Comparison of ENCODE assay signal across 16 cellular contexts in genomic region chr20:62777528-62777830, GRCh38. TPM values are rescaled to one million over a fixed set of nuclear protein-coding genes. Genes with fewer than 3 reads are reported as not detected.
DNase-seq lines count a peak whose midpoint lies in the region; ATAC-seq and TF ChIP-seq lines count a peak whose summit lies in the region.
"Had no signal": no experiment of that assay in that cellular context is flagged by ENCODE, and none has a peak within 500 bp of the region (broad histone marks: within the 10 kb centered on the region; RNA-seq: fewer than 3 reads in every experiment).

No MANE protein-coding gene starts in this region.

- no peak overlapping the region for H4K91ac ChIP-seq in trophoblast cell (ENCODE audit: low read depth, low read length)

- H3K9ac ChIP-seq in Loucy (ENCODE audit: low read depth, low read length, poor library complexity, severe bottlenecking) (peak overlapping the region; percentile 45), trophoblast cell (ENCODE audit: low read length) (no peak overlapping the region)

- no peak overlapping the region for H2AK5ac ChIP-seq in trophoblast cell (ENCODE audit: low read length)

- no peaks in the 10 kb centered on the region for H3K9me2 ChIP-seq in Loucy (replicated peaks; ENCODE audit: low read depth, low read length)

- WGBS in trophoblast cell (ENCODE audit: extremely low coverage, insufficient coverage, insufficient read length), result no CpG with 5 or more reads among the region's 8 CpGs

- H2BK5ac ChIP-seq in trophoblast cell (ENCODE audit: low read depth, low read length, poor library complexity), result no peak overlapping the region

- H3K36me3 Mint-ChIP-seq in activated CD4-positive, alpha-beta T cell treated with anti-CD3 and anti-CD28 coated beads, Interleukin-2, amount 10 ng/mL, durations not matched to agents 7 days and 5 days (ENCODE audit: low read depth), result no peaks in the 10 kb centered on the region
- no peaks in the 10 kb centered on the region for H3K36me3 Mint-ChIP-seq in activated naive CD8-positive, alpha-beta T cell

- no peak for DNase-seq in activated CD4-positive, alpha-beta T cell treated with anti-CD3 and anti-CD28 coated beads, Interleukin-2, amount 10 ng/mL, durations not matched to agents 7 days and 5 days
- no peak for DNase-seq in activated CD4-positive, alpha-beta T cell treated with anti-CD3 and anti-CD28 coated beads for 1 hour
- DNase-seq in trophoblast cell, result no peak
- DNase-seq in left ventricle myocardium inferior, result no peak
- DNase-seq: DMS79 treated with DMSO at 0.1 percent for 48 hours, NCI-H1105 had no signal

- H3K23ac ChIP-seq in trophoblast cell (ENCODE audit: low read length), result no peak overlapping the region

- peak overlapping the region; percentile 93 for H3K27ac Mint-ChIP-seq in activated CD4-positive, alpha-beta T cell treated with anti-CD3 and anti-CD28 coated beads, Interleukin-2, amount 10 ng/mL, durations not matched to agents 7 days and 5 days
- H3K27ac Mint-ChIP-seq in activated naive CD8-positive, alpha-beta T cell, result peak overlapping the region; percentile 87

- H3K4ac ChIP-seq in trophoblast cell (ENCODE audit: low read depth, low read length), result no peak overlapping the region

- H3K4me1 ChIP-seq in Loucy (ENCODE audit: insufficient read depth, low read length, poor library complexity, severe bottlenecking), result peaks cover 41% of the 10 kb centered on the region
- peaks cover 0 to 2% of the 10 kb centered on the region in 2 experiments for H3K4me1 ChIP-seq in trophoblast cell (ENCODE audit: control insufficient read depth in 1 of 2, insufficient read depth in 2 of 2, low read length in 2 of 2)
- H3K4me1 ChIP-seq in left ventricle myocardium inferior, result peaks cover 8% of the 10 kb centered on the region

- intact Hi-C loops in left ventricle myocardium inferior (cut with micrococcal nuclease), result no loop called here

- H3K4me1 Mint-ChIP-seq in activated CD4-positive, alpha-beta T cell treated with anti-CD3 and anti-CD28 coated beads, Interleukin-2, amount 10 ng/mL, durations not matched to agents 7 days and 5 days, result peaks cover 48% of the 10 kb centered on the region
- peaks cover 48% of the 10 kb centered on the region for H3K4me1 Mint-ChIP-seq in activated naive CD8-positive, alpha-beta T cell (ENCODE audit: low read depth)

- H3K79me2 ChIP-seq in Loucy (ENCODE audit: insufficient read depth, low read length), result 0 out of 2 replicates have a peak, but pooled peaks cover 4% of the 10 kb centered on the region
- H3K79me2 ChIP-seq in trophoblast cell (ENCODE audit: control insufficient read depth, insufficient read depth, low read length, poor library complexity), result no peaks in the 10 kb centered on the region

- H3K79me1 ChIP-seq in trophoblast cell (ENCODE audit: low read length), result no peaks in the 10 kb centered on the region

- H3K36me3 ChIP-seq in Loucy (ENCODE audit: insufficient read depth, low read length) (no peaks in the 10 kb centered on the region), trophoblast cell (ENCODE audit: control insufficient read depth in 1 of 2, insufficient read depth in 2 of 2, low read length in 2 of 2) (no peaks in the 10 kb centered on the region), left ventricle myocardium inferior (no peaks in the 10 kb centered on the region)
- H3K36me3 ChIP-seq: Peyer's patch, thoracic aorta had no signal

- H3F3A ChIP-seq in Loucy (ENCODE audit: low read depth), result no peaks in the 10 kb centered on the region

- H3K4me3 Mint-ChIP-seq in activated CD4-positive, alpha-beta T cell treated with anti-CD3 and anti-CD28 coated beads, Interleukin-2, amount 10 ng/mL, durations not matched to agents 7 days and 5 days, result no peak overlapping the region
- H3K4me3 Mint-ChIP-seq in activated naive CD8-positive, alpha-beta T cell, result no peak overlapping the region

- H3K9me3 ChIP-seq in Loucy (ENCODE audit: insufficient read depth, low read depth, low read length), result no peaks in the 10 kb centered on the region
- peaks cover 9% of the 10 kb centered on the region for H3K9me3 ChIP-seq in trophoblast cell (ENCODE audit: insufficient read depth, low read depth, low read length)
- H3K9me3 ChIP-seq in left ventricle myocardium inferior (replicated peaks), result no peaks in the 10 kb centered on the region
- H3K9me3 ChIP-seq: Peyer's patch, thoracic aorta had no signal

- H2AFZ ChIP-seq in Loucy (ENCODE audit: low read length) (no peak overlapping the region), trophoblast cell (ENCODE audit: insufficient read depth, low read length, poor library complexity) (peak overlapping the region; percentile 1)

- H2BK12ac ChIP-seq in trophoblast cell (ENCODE audit: low read length), result no peak overlapping the region

- H3K27me3 ChIP-seq in Loucy (ENCODE audit: insufficient read depth, low read length, poor library complexity, severe bottlenecking) (no peaks in the 10 kb centered on the region), trophoblast cell (ENCODE audit: insufficient read depth, low read length) (no peaks in the 10 kb centered on the region), left ventricle myocardium inferior (ENCODE audit: low read depth) (peaks cover 44% of the 10 kb centered on the region)
- H3K27me3 ChIP-seq: Peyer's patch had no signal

- no peak overlapping the region for H2BK120ac ChIP-seq in trophoblast cell (ENCODE audit: insufficient read depth, low read length, poor library complexity)

- H3K4me2 ChIP-seq in Loucy (ENCODE audit: low read depth, low read length, poor library complexity, severe bottlenecking), result peak overlapping the region; percentile 56
- H3K4me2 ChIP-seq in trophoblast cell (ENCODE audit: low read length), result no peak overlapping the region
- H3K4me2 ChIP-seq: smooth muscle cell had no signal

- no peaks in the 10 kb centered on the region for H3K9me3 Mint-ChIP-seq in activated CD4-positive, alpha-beta T cell treated with anti-CD3 and anti-CD28 coated beads, Interleukin-2, amount 10 ng/mL, durations not matched to agents 7 days and 5 days
- H3K9me3 Mint-ChIP-seq in activated naive CD8-positive, alpha-beta T cell (ENCODE audit: low read depth), result no peaks in the 10 kb centered on the region

- H3K18ac ChIP-seq in trophoblast cell (ENCODE audit: low read length), result no peak overlapping the region

- H3K27me3 Mint-ChIP-seq in activated CD4-positive, alpha-beta T cell treated with anti-CD3 and anti-CD28 coated beads, Interleukin-2, amount 10 ng/mL, durations not matched to agents 7 days and 5 days, result peaks cover 1% of the 10 kb centered on the region
- no peaks in the 10 kb centered on the region for H3K27me3 Mint-ChIP-seq in activated naive CD8-positive, alpha-beta T cell

- CTCF ChIA-PET in activated CD4-positive, alpha-beta T cell treated with anti-CD3 and anti-CD28 coated beads, Interleukin-2, amount 10 ng/mL, durations not matched to agents 7 days and 5 days (lab: Charles Lee), result no interaction called here

- ATAC-seq in HG03342 (IDR thresholded peaks at IDR 0.05; ENCODE audit: unreplicated experiment), result no peak
- no peak for ATAC-seq in HG02973 (IDR thresholded peaks at IDR 0.05; ENCODE audit: unreplicated experiment)

- H3K4me3 ChIP-seq in Loucy (ENCODE audit: low read length, poor library complexity, severe bottlenecking), result peak overlapping the region; percentile 42
- peak overlapping the region; percentile 40 for H3K4me3 ChIP-seq in trophoblast cell (ENCODE audit: low read depth, low read length)
- no peak overlapping the region for H3K4me3 ChIP-seq in left ventricle myocardium inferior
- H3K4me3 ChIP-seq: dorsolateral prefrontal cortex, GM12878, lung, Peyer's patch, smooth muscle cell, thoracic aorta had no signal

- TF ChIP-seq CTCF in Loucy (conservative IDR thresholded peaks at IDR 0.05; ENCODE audit: low read length) (no peak), left ventricle myocardium inferior (IDR thresholded peaks at IDR 0.05; ENCODE audit: borderline replicate concordance) (no peak)

- H4K8ac ChIP-seq in trophoblast cell (ENCODE audit: low read depth, low read length), result peak overlapping the region; percentile 73

- H3K14ac ChIP-seq in trophoblast cell (ENCODE audit: low read length), result no peak overlapping the region

- no peaks in the 10 kb centered on the region for H4K20me1 ChIP-seq in Loucy (ENCODE audit: insufficient read depth, low read length, poor library complexity, severe bottlenecking)

- no peak overlapping the region for H4K12ac ChIP-seq in trophoblast cell (ENCODE audit: low read depth, low read length)

- H3K27ac ChIP-seq in trophoblast cell (ENCODE audit: low read depth, low read length) (no peak overlapping the region), left ventricle myocardium inferior (replicated peaks) (no peak overlapping the region)
- H3K27ac ChIP-seq: dorsolateral prefrontal cortex, thoracic aorta had no signal

- POLR2A ChIA-PET in activated CD4-positive, alpha-beta T cell treated with anti-CD3 and anti-CD28 coated beads, Interleukin-2, amount 10 ng/mL, durations not matched to agents 7 days and 5 days (lab: Charles Lee), result no interaction called here

RNA-seq across cellular contexts. Expression of gene MRGBP, which starts 18.8 kb away (rescaled TPM):
- 10 to 100 TPM; 14.4 to 14.5 TPM for total RNA-seq in activated CD4-positive, alpha-beta T cell treated with anti-CD3 and anti-CD28 coated beads, Interleukin-2, amount 10 ng/mL, durations not matched to agents 7 days and 5 days
- polyA plus RNA-seq in trophoblast cell (2013), result 13.3 and 13.7 TPM in 2 replicates
- 9.8 TPM for total RNA-seq in left ventricle myocardium inferior

RNA-seq across cellular contexts. Expression of gene OGFR, which starts 27.2 kb away (rescaled TPM):
- 10 to 100 TPM; 82.4 to 84.9 TPM for total RNA-seq in activated CD4-positive, alpha-beta T cell treated with anti-CD3 and anti-CD28 coated beads, Interleukin-2, amount 10 ng/mL, durations not matched to agents 7 days and 5 days
- polyA plus RNA-seq in trophoblast cell (2013), result 31.8 and 32.7 TPM in 2 replicates
- total RNA-seq in left ventricle myocardium inferior, result 19.2 TPM

RNA-seq across cellular contexts. Expression of gene COL9A3, which starts 39.4 kb away (rescaled TPM):
- not detected for total RNA-seq in activated CD4-positive, alpha-beta T cell treated with anti-CD3 and anti-CD28 coated beads, Interleukin-2, amount 10 ng/mL, durations not matched to agents 7 days and 5 days
- 243 and 264 TPM in 2 replicates for polyA plus RNA-seq in trophoblast cell (2013)
- 2.1 TPM for total RNA-seq in left ventricle myocardium inferior
